1 cellular context compared by ENCODE assay signal in genomic region chr12:111841750-111842555, GRCh38.
TF ChIP-seq lines count a peak whose summit lies in the region.

Gene MAPKAPK5, plus strand, starts transcription at chr12:111842228. Its CDS starts 506 bp downstream, at chr12:111842734.

TF ChIP-seq in HepG2, 621 proteins besides CTCF, POLR2A, EP300 and RAD21 (continued from another document and continues in another):
- peak; percentile 62; the same call in 1 of the 2 replicates for TF ChIP-seq HNF1B (CRISPR knock-in tag; IDR thresholded peaks at IDR 0.05)
- TF ChIP-seq TBX2 (CRISPR knock-in tag; IDR thresholded peaks at IDR 0.05; ENCODE audit: borderline replicate concordance) = peak; percentile 82; the same call in 1 of the 2 replicates
- no peak for TF ChIP-seq MAZ (IDR thresholded peaks at IDR 0.05; ENCODE audit: borderline replicate concordance, low read depth, low read length)
- peak; percentile 68 for TF ChIP-seq MAZ (CRISPR knock-in tag; IDR thresholded peaks at IDR 0.05; ENCODE audit: low read depth)
- no peak; the same call in 1 of the 2 replicates for TF ChIP-seq ZNF318 (CRISPR knock-in tag; IDR thresholded peaks at IDR 0.05)
- TF ChIP-seq GATAD2A (CRISPR knock-in tag; IDR thresholded peaks at IDR 0.05) = peak; percentile 67; the same call in 1 of the 2 replicates
- TF ChIP-seq ZNF251 (CRISPR knock-in tag; IDR thresholded peaks at IDR 0.05) = 0 out of 2 replicates have a peak, but pooled peaks have one; percentile 47
- 0 out of 2 replicates have a peak, but pooled peaks have one; percentile 19 for TF ChIP-seq REL (CRISPR knock-in tag; conservative IDR thresholded peaks at IDR 0.05)
- TF ChIP-seq MATR3 (CRISPR knock-in tag; IDR thresholded peaks at IDR 0.05) = no peak
- no peak for TF ChIP-seq ZKSCAN1 (IDR thresholded peaks at IDR 0.05; ENCODE audit: low read length)
- peak; percentile 45; the same call in 1 of the 2 replicates for TF ChIP-seq ZNF12 (CRISPR knock-in tag; IDR thresholded peaks at IDR 0.05)
- TF ChIP-seq MAF1 (CRISPR knock-in tag; IDR thresholded peaks at IDR 0.05; ENCODE audit: borderline replicate concordance) = no peak
- no peak for TF ChIP-seq STAT6 (CRISPR knock-in tag; IDR thresholded peaks at IDR 0.05; ENCODE audit: borderline replicate concordance)
- no peak for TF ChIP-seq HOMEZ (CRISPR knock-in tag; IDR thresholded peaks at IDR 0.05; ENCODE audit: low read depth)
- no peak; the same call in 1 of the 2 replicates for TF ChIP-seq KLF13 (CRISPR knock-in tag; IDR thresholded peaks at IDR 0.05)
- TF ChIP-seq NFAT5 (CRISPR knock-in tag; IDR thresholded peaks at IDR 0.05) = no peak
- peak; percentile 83; the same call in 1 of the 2 replicates for TF ChIP-seq PCBP1 (IDR thresholded peaks at IDR 0.05; ENCODE audit: borderline replicate concordance, low read depth, low read length)
- peak; percentile 75 for TF ChIP-seq ARNT2 (CRISPR knock-in tag; IDR thresholded peaks at IDR 0.05; ENCODE audit: low read depth)
- TF ChIP-seq ZMYM2 (CRISPR knock-in tag; IDR thresholded peaks at IDR 0.05) = no peak
- TF ChIP-seq ZBTB33 (CRISPR knock-in tag; IDR thresholded peaks at IDR 0.05) = peak; percentile 56
- TF ChIP-seq ZNF672 (CRISPR knock-in tag; IDR thresholded peaks at IDR 0.05) = no peak
- TF ChIP-seq ARID5B (CRISPR knock-in tag; IDR thresholded peaks at IDR 0.05) = peak; percentile 70
- no peak for TF ChIP-seq MTF1 (CRISPR knock-in tag; IDR thresholded peaks at IDR 0.05)
